Comparison of ENCODE assay signal across 1 cellular context in genomic region chr2:27123302-27124150, GRCh38.
TF ChIP-seq lines count a peak whose summit lies in the region.

Gene ABHD1 (plus strand): TSS chr2:27123815. CDS start chr2:27123949, 134 bp downstream.

TF ChIP-seq in WTC11, 78 proteins besides CTCF, POLR2A, EP300 and RAD21 (continued from another document):
- peak; percentile 15; the same call in 1 of the 2 replicates for TF ChIP-seq ESRRA (CRISPR knock-in tag; IDR thresholded peaks at IDR 0.05; ENCODE audit: borderline replicate concordance)
- TF ChIP-seq FOXJ3 (CRISPR knock-in tag; IDR thresholded peaks at IDR 0.05; ENCODE audit: borderline replicate concordance) = no peak
- TF ChIP-seq ZNF219 (CRISPR knock-in tag; IDR thresholded peaks at IDR 0.05; ENCODE audit: borderline replicate concordance) = no peak
- TF ChIP-seq MXD4 (CRISPR knock-in tag; IDR thresholded peaks at IDR 0.05; ENCODE audit: borderline replicate concordance) = no peak
- TF ChIP-seq RELA (CRISPR knock-in tag; IDR thresholded peaks at IDR 0.05; ENCODE audit: borderline replicate concordance) = no peak
- TF ChIP-seq ZNF512 (CRISPR knock-in tag; IDR thresholded peaks at IDR 0.05; ENCODE audit: borderline replicate concordance) = no peak
- TF ChIP-seq FOXK1 (CRISPR knock-in tag; IDR thresholded peaks at IDR 0.05) = peak; percentile 26; the same call in 1 of the 2 replicates
- no peak for TF ChIP-seq ZNF396 (CRISPR knock-in tag; IDR thresholded peaks at IDR 0.05; ENCODE audit: borderline replicate concordance)
- no peak for TF ChIP-seq CREM (CRISPR knock-in tag; IDR thresholded peaks at IDR 0.05)
- TF ChIP-seq CREB1 (CRISPR knock-in tag; IDR thresholded peaks at IDR 0.05) = no peak
- TF ChIP-seq ZNF532 (CRISPR knock-in tag; IDR thresholded peaks at IDR 0.05; ENCODE audit: borderline replicate concordance) = no peak
- TF ChIP-seq FOXP1 (CRISPR knock-in tag; IDR thresholded peaks at IDR 0.05; ENCODE audit: borderline replicate concordance) = 0 out of 2 replicates have a peak, but pooled peaks have one; percentile 36
- TF ChIP-seq SOX15 (CRISPR knock-in tag; IDR thresholded peaks at IDR 0.05) = no peak
- TF ChIP-seq RORB (CRISPR knock-in tag; IDR thresholded peaks at IDR 0.05) = no peak
- TF ChIP-seq ATF1 (CRISPR knock-in tag; IDR thresholded peaks at IDR 0.05) = no peak
- TF ChIP-seq GABPB1 (CRISPR knock-in tag; IDR thresholded peaks at IDR 0.05) = 0 out of 2 replicates have a peak, but pooled peaks have one; percentile 28
- peak; percentile 74 for TF ChIP-seq SP1 (CRISPR knock-in tag; conservative IDR thresholded peaks at IDR 0.05)
- no peak for TF ChIP-seq ZNF671 (CRISPR knock-in tag; IDR thresholded peaks at IDR 0.05)
- TF ChIP-seq E2F1 (CRISPR knock-in tag; IDR thresholded peaks at IDR 0.05) = no peak
- no peak for TF ChIP-seq NR2C2 (CRISPR knock-in tag; IDR thresholded peaks at IDR 0.05)
- TF ChIP-seq PREB (CRISPR knock-in tag; IDR thresholded peaks at IDR 0.05; ENCODE audit: borderline replicate concordance) = no peak
- TF ChIP-seq ZNF232 (CRISPR knock-in tag; IDR thresholded peaks at IDR 0.05) = no peak
- TF ChIP-seq ATF3 (CRISPR knock-in tag; conservative IDR thresholded peaks at IDR 0.05) = no peak
- TF ChIP-seq GTF2I (CRISPR knock-in tag; conservative IDR thresholded peaks at IDR 0.05) = no peak
- TF ChIP-seq KAT7 (CRISPR knock-in tag; IDR thresholded peaks at IDR 0.05; ENCODE audit: borderline replicate concordance) = 0 out of 2 replicates have a peak, but pooled peaks have one; percentile 35
- no peak for TF ChIP-seq NR3C1 (CRISPR knock-in tag; conservative IDR thresholded peaks at IDR 0.05; ENCODE audit: low read depth)
- no peak for TF ChIP-seq E2F4 (CRISPR knock-in tag; IDR thresholded peaks at IDR 0.05; ENCODE audit: borderline replicate concordance, low read depth)
- TF ChIP-seq TP53 (CRISPR knock-in tag; IDR thresholded peaks at IDR 0.05) = no peak
- TF ChIP-seq FOXP4 (CRISPR knock-in tag; IDR thresholded peaks at IDR 0.05) = no peak
- no peak for TF ChIP-seq SMAD4 (CRISPR knock-in tag; IDR thresholded peaks at IDR 0.05)
- TF ChIP-seq SMAD3 (CRISPR knock-in tag; IDR thresholded peaks at IDR 0.05; ENCODE audit: borderline replicate concordance) = no peak
- TF ChIP-seq ATF6 (CRISPR knock-in tag; IDR thresholded peaks at IDR 0.05) = no peak
- TF ChIP-seq MLX (CRISPR knock-in tag; IDR thresholded peaks at IDR 0.05) = no peak
- 0 out of 2 replicates have a peak, but pooled peaks have one; percentile 45 for TF ChIP-seq NFE2L1 (CRISPR knock-in tag; IDR thresholded peaks at IDR 0.05)
- no peak for TF ChIP-seq ZNF423 (CRISPR knock-in tag; IDR thresholded peaks at IDR 0.05)
- TF ChIP-seq IRF2 (CRISPR knock-in tag; IDR thresholded peaks at IDR 0.05; ENCODE audit: borderline replicate concordance, low read depth) = no peak
- TF ChIP-seq TCF7 (CRISPR knock-in tag; IDR thresholded peaks at IDR 0.05; ENCODE audit: low read depth) = 0 out of 2 replicates have a peak, but pooled peaks have one; percentile 52
- no peak for TF ChIP-seq TEAD4 (CRISPR knock-in tag; IDR thresholded peaks at IDR 0.05)
